ENCODE assay signal across 9 cellular contexts in the genomic region with DNA sequence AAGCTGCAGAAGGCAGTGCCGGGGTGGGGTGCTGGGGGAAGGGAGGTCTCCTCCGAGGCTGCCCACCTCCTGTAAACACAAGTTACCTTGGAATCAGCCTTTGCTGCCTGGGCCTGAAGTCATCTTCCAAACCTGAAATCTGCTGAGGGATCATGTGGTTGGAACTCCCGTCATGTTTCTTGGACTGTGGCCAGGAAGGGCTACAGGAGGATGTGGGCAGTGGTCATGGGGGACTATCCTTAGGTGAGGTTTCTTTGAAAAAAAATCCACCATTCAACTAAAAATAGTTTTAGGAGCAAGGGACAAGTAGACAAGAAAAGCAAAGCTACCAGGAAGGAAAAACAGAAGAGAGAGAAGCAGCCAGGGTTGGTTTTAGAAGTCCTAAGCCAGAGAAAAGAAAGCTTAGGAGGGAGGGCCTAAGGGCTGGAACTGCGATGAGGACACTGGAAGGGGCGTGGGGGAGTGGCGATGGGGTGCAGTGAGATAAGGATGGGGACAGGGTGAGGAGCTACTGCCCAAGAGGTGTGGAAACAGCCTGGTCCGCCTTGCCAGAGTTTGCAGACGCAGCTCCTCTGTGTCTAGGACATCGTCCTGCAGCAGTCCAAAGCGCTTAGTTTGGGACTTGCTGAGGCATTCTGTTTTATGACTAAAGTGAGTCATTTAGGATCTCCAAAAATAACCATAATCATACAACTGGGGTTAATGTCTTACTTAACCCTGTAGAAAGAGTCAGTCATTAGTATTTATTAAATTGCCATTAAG.
DNase-seq lines count a peak whose midpoint lies in the region; ATAC-seq and TF ChIP-seq lines count a peak whose summit lies in the region.
"Had no signal": no experiment of that assay in that cellular context is flagged by ENCODE, and none has a peak within 500 bp of the region (broad histone marks: within the 10 kb centered on the region; RNA-seq: fewer than 3 reads in every experiment).

No MANE protein-coding gene starts in this region.

- H3K27me3 ChIP-seq in ascending aorta, result no peaks in the 10 kb centered on the region

- DNase-seq in ascending aorta (ENCODE audit: low spot score in 2 of 2), result peak in 1 of 2 donors; percentile 68
- DNase-seq in sciatic nerve (ENCODE audit: low spot score), result no peak
- no peak for DNase-seq in amygdala (lab: John Stamatoyannopoulos, UW)
- no peak for DNase-seq in GM13976 (ENCODE audit: low spot score)
- DNase-seq in GM19240 (ENCODE audit: insufficient read length, low spot score), result no peak
- DNase-seq: NCI-H345 had no signal

- H3K27ac ChIP-seq in ascending aorta, result peak overlapping the region; percentile 51 to 62

- no peak for TF ChIP-seq CTCF in ascending aorta (IDR thresholded peaks at IDR 0.05)
- TF ChIP-seq CTCF in GM13976 (IDR thresholded peaks at IDR 0.05; ENCODE audit: borderline replicate concordance, control extremely low read depth, extremely low read depth, insufficient read depth, missing control alignments), result no peak

- H3K4me1 ChIP-seq in ascending aorta, result peaks cover 7 to 30% of the 10 kb centered on the region in 2 donors

- intact Hi-C loops in ascending aorta (cut with DNase I), result no loop called here
- intact Hi-C loops in sciatic nerve (cut with DNase I), result no loop called here

- ATAC-seq in GM18861 (IDR thresholded peaks at IDR 0.05; ENCODE audit: unreplicated experiment) (peak; percentile 78), HG02798 (IDR thresholded peaks at IDR 0.05; ENCODE audit: poor library complexity, unreplicated experiment) (peak; percentile 45), sciatic nerve (peak; percentile 65), GM19351 (IDR thresholded peaks at IDR 0.05; ENCODE audit: unreplicated experiment) (no peak)

- no peaks in the 10 kb centered on the region for H3K36me3 ChIP-seq in ascending aorta

- peak overlapping the region in 1 of 2 donors; percentile 36 for H3K4me3 ChIP-seq in ascending aorta

- in situ Hi-C loops in GM13976 (cut with MboI; ENCODE audit: low sequenced_read_pairs, unreplicated experiment), result no loop called here

- H3K9me3 ChIP-seq in ascending aorta, result no peaks in the 10 kb centered on the region
